8 cellular contexts compared by ENCODE assay signal in the genomic region with DNA sequence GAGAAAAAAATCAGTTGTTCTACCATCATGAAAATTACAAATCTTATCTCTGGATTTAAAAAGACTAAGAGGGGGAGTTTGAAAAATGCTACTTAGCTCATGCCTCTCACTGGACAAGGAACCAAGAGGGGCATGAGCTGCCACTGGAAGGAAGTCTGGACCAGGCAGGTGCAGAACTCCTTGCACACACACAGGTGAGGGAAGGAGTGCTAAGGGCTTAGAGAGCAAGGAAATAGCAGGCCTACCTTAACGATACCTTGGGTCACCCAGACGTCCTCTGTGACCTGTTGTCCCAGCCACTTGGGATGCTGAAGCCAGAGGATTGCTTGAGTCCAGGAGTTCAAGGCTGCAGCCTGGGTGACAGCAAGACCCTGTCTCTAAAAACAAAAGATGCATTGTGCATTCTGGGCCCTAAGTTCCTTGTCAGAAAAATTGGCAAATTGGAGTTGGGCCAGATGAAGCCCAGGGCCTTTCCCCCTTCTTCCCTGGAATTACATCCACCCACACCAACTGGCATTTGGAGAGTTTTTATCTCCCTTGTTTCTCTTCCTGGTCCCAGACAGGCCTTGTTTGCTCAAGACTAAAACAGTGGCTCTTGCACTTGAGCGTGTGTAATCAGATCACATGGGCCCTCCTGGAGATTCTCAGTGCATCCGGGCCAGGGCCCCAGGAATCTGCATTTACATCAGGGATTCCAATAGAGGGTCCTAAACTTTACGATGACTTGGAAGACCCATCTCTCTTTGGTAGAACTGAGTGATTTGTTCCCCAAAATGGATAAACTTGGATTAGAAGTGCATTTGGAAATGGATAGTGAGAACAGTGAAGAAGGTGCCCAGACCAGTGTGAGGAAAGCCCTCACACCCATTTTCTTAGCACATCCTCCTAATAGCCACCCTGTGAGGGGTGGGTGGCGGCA. TPM values are rescaled to one million over a fixed set of nuclear protein-coding genes. Genes with fewer than 3 reads are reported as not detected.
DNase-seq lines count a peak whose midpoint lies in the region; ATAC-seq and TF ChIP-seq lines count a peak whose summit lies in the region.

No MANE protein-coding gene starts in this region.

- H3K4me3 ChIP-seq in AG04450 (ENCODE audit: low read depth, low read length) (peak overlapping the region; percentile 98), foreskin fibroblast (ENCODE audit: low read depth in 1 of 2, low read length in 2 of 2) (peak overlapping the region; percentile 87 to 100), smooth muscle cell (peak overlapping the region; percentile 93)

- peaks cover 11% of the 10 kb centered on the region; the same call in 1 of the 2 replicates for H3K9me3 ChIP-seq in AG04450 (ENCODE audit: control insufficient read depth, insufficient read depth, low read length)
- no peaks in the 10 kb centered on the region for H3K9me3 ChIP-seq in smooth muscle cell (replicated peaks; ENCODE audit: low read depth)

- H3K9me3 Mint-ChIP-seq in activated CD4-positive, alpha-beta memory T cell treated with anti-CD3 and anti-CD28 coated beads, Interleukin-2, amount 10 ng/mL, durations not matched to agents 7 days and 5 days, result no peaks in the 10 kb centered on the region

- no peaks in the 10 kb centered on the region for H3K36me3 ChIP-seq in smooth muscle cell (ENCODE audit: low read depth)

- peak overlapping the region; percentile 96 for H3K27ac Mint-ChIP-seq in activated CD4-positive, alpha-beta memory T cell treated with anti-CD3 and anti-CD28 coated beads, Interleukin-2, amount 10 ng/mL, durations not matched to agents 7 days and 5 days

- peak; percentile 61 for TF ChIP-seq POLR2A in GM19193 (IDR thresholded peaks at IDR 0.05; ENCODE audit: extremely low read depth, insufficient read depth, insufficient read length)

- peak overlapping the region; percentile 89 for H3K4me2 ChIP-seq in smooth muscle cell

- H3K4me3 Mint-ChIP-seq in activated CD4-positive, alpha-beta memory T cell treated with anti-CD3 and anti-CD28 coated beads, Interleukin-2, amount 10 ng/mL, durations not matched to agents 7 days and 5 days, result peak overlapping the region; percentile 100

- H3K4me1 Mint-ChIP-seq in activated CD4-positive, alpha-beta memory T cell treated with anti-CD3 and anti-CD28 coated beads, Interleukin-2, amount 10 ng/mL, durations not matched to agents 7 days and 5 days, result peaks cover 56% of the 10 kb centered on the region

- no peak overlapping the region for H3K9ac ChIP-seq in smooth muscle cell (ENCODE audit: low read depth)

- H3K27me3 Mint-ChIP-seq in activated CD4-positive, alpha-beta memory T cell treated with anti-CD3 and anti-CD28 coated beads, Interleukin-2, amount 10 ng/mL, durations not matched to agents 7 days and 5 days, result no peaks in the 10 kb centered on the region

- peaks cover 18% of the 10 kb centered on the region for H3K4me1 ChIP-seq in smooth muscle cell (ENCODE audit: low read depth)

- H3K27me3 ChIP-seq in AG04450 (ENCODE audit: control insufficient read depth, insufficient read depth, low read length) (no peaks in the 10 kb centered on the region), smooth muscle cell (ENCODE audit: low read depth) (no peaks in the 10 kb centered on the region)

- peaks cover 57% of the 10 kb centered on the region for H3F3A ChIP-seq in smooth muscle cell (ENCODE audit: low read depth)

- DNase-seq in AG04450 (ENCODE audit: low read depth, low spot score) (no peak), foreskin fibroblast (peak; percentile 67 to 84), smooth muscle cell (lab: John Stamatoyannopoulos, UW; ENCODE audit: unreplicated experiment) (no peak), SIG-M5 (lab: John Stamatoyannopoulos, UW) (no peak), iPS-NIHi11 (ENCODE audit: low spot score) (no peak)
- DNase-seq in activated CD4-positive, alpha-beta memory T cell treated with anti-CD3 and anti-CD28 coated beads, Interleukin-2, amount 10 ng/mL, durations not matched to agents 7 days and 5 days, result no peak

- WGBS in smooth muscle cell (ENCODE audit: low lambda C conversion rate), result 25% methylated on average over 6 of the region's 6 CpGs

- H3K36me3 Mint-ChIP-seq in activated CD4-positive, alpha-beta memory T cell treated with anti-CD3 and anti-CD28 coated beads, Interleukin-2, amount 10 ng/mL, durations not matched to agents 7 days and 5 days (ENCODE audit: low read depth), result peaks cover 37% of the 10 kb centered on the region

- peak overlapping the region; percentile 47 for H3K27ac ChIP-seq in AG04450 (ENCODE audit: low read depth, low read length)
- H3K27ac ChIP-seq in smooth muscle cell (ENCODE audit: low read depth), result peak overlapping the region; percentile 82

- no peak for TF ChIP-seq CTCF in AG04450 (IDR thresholded peaks at IDR 0.05; ENCODE audit: low read depth, low read length)
- no peak for TF ChIP-seq CTCF in foreskin fibroblast (IDR thresholded peaks at IDR 0.05; ENCODE audit: low read depth, low read length)
- TF ChIP-seq CTCF in smooth muscle cell (IDR thresholded peaks at IDR 0.05; ENCODE audit: borderline replicate concordance, insufficient read depth, poor library complexity, severe bottlenecking), result no peak

- no peak for ATAC-seq in HG03280 (IDR thresholded peaks at IDR 0.05; ENCODE audit: unreplicated experiment)

- no peak overlapping the region for H2AFZ ChIP-seq in smooth muscle cell (ENCODE audit: low read depth)

- peaks cover 32% of the 10 kb centered on the region for H4K20me1 ChIP-seq in smooth muscle cell (ENCODE audit: low read depth)

- peaks cover 28% of the 10 kb centered on the region for H3K79me2 ChIP-seq in smooth muscle cell (ENCODE audit: low read depth)

- POLR2A ChIA-PET in AG04450 (lab: Yijun Ruan, JAX), result interaction anchor here (4.7 kb wide), 1 partner anchor 44 kb away, joined by 75 read pairs; no protein-coding TSS in a partner anchor
- POLR2A ChIA-PET in activated CD4-positive, alpha-beta memory T cell treated with anti-CD3 and anti-CD28 coated beads, Interleukin-2, amount 10 ng/mL, durations not matched to agents 7 days and 5 days (lab: Charles Lee), result interaction anchor here (0.7 to 7.9 kb wide), 10 partner anchors 11 to 189 kb away, joined by 3 to 225 read pairs (median 26); a partner anchor contains a TSS

- CTCF ChIA-PET in AG04450 (lab: Charles Lee), result interaction anchor here (0.7 to 1.0 kb wide), 2 partner anchors 151 to 350 kb away, joined by 3 to 4 read pairs; no protein-coding TSS in a partner anchor
- CTCF ChIA-PET in activated CD4-positive, alpha-beta memory T cell treated with anti-CD3 and anti-CD28 coated beads, Interleukin-2, amount 10 ng/mL, durations not matched to agents 7 days and 5 days (lab: Charles Lee), result interaction anchor here (1.0 to 7.6 kb wide), 11 partner anchors 10 to 187 kb away, joined by 3 to 89 read pairs (median 20); no protein-coding TSS in a partner anchor

RNA-seq across cellular contexts. Expression of a gene that starts 3.0 kb away (rescaled TPM):
- polyA plus RNA-seq in AG04450 (2011; rRNA removed) (103 and 120 TPM in 2 replicates), smooth muscle cell (248 and 299 TPM in 2 replicates)
- 110 and 132 TPM in 2 replicates for polyA minus RNA-seq in AG04450 (2011; rRNA and poly(A)+ RNA removed)
- total RNA-seq in activated CD4-positive, alpha-beta memory T cell treated with anti-CD3 and anti-CD28 coated beads, Interleukin-2, amount 10 ng/mL, durations not matched to agents 7 days and 5 days, result 100 to 1,000 TPM; 475 to 481 TPM
- total RNA-seq in smooth muscle cell, result 161 and 198 TPM in 2 replicates

Comparison
In these comparisons a context has a peak if more than half of its experiments do, and no peak if none do; other contexts are left out.
1. DNase-seq: peak in foreskin fibroblast (2 of 2); none in AG04450 (single experiment), activated CD4-positive, alpha-beta memory T cell treated with anti-CD3 and anti-CD28 coated beads, Interleukin-2, amount 10 ng/mL, durations not matched to agents 7 days and 5 days (single experiment), smooth muscle cell (single experiment), SIG-M5 (single experiment) and iPS-NIHi11 (single experiment).
2. Peak in every context shown above with its lines, with median percentiles within 50 percentile points of each other: H3K4me3 ChIP-seq.